Comparison of ENCODE assay signal across 20 cellular contexts in genomic region chr6:112310439-112311154, GRCh38. TPM values are rescaled to one million over a fixed set of nuclear protein-coding genes. Genes with fewer than 3 reads are reported as not detected.
DNase-seq lines count a peak whose midpoint lies in the region; ATAC-seq and TF ChIP-seq lines count a peak whose summit lies in the region.
"Had no signal": no experiment of that assay in that cellular context is flagged by ENCODE, and none has a peak within 500 bp of the region (broad histone marks: within the 10 kb centered on the region; RNA-seq: fewer than 3 reads in every experiment).

No MANE protein-coding gene starts in this region.

- no peak for ATAC-seq in GM18870 (IDR thresholded peaks at IDR 0.05; ENCODE audit: unreplicated experiment)
- ATAC-seq in HG03521 (IDR thresholded peaks at IDR 0.05; ENCODE audit: unreplicated experiment), result no peak
- ATAC-seq: activated CD4-positive, alpha-beta T cell treated with anti-CD3 and anti-CD28 coated beads for 36 hours; CD8-positive, alpha-beta T cell; stimulated activated memory B cell treated with anti-CD40 and anti-IgM and Interleukin-4, amounts not matched to agents 10 μg/mL and 1 μg/mL and 100 μg/mL, for 72 hours had no signal

- TF ChIP-seq EP300 in esophagus muscularis mucosa (IDR thresholded peaks at IDR 0.05), result no peak

- TF ChIP-seq CTCF in esophagus muscularis mucosa (IDR thresholded peaks at IDR 0.05) (no peak), osteoblast (IDR thresholded peaks at IDR 0.05; ENCODE audit: extremely low read depth, low read depth, low read length) (no peak)

- H3K36me3 ChIP-seq in esophagus muscularis mucosa, result no peaks in the 10 kb centered on the region
- H3K36me3 ChIP-seq in osteoblast (ENCODE audit: insufficient read depth, low read length), result no peaks in the 10 kb centered on the region
- H3K36me3 ChIP-seq: sigmoid colon, transverse colon had no signal

- no peak overlapping the region for H3K4me2 ChIP-seq in osteoblast (ENCODE audit: insufficient read depth, low read length)
- H3K4me2 ChIP-seq: hepatocyte, KMS-11 had no signal

- 51% methylated on average over 2 of the region's 2 CpGs for whole genome bisulfite sequencing in esophagus muscularis mucosa

- TF ChIP-seq POLR2A in esophagus muscularis mucosa (IDR thresholded peaks at IDR 0.05; ENCODE audit: low read depth), result no peak

- no peaks in the 10 kb centered on the region for H4K20me1 ChIP-seq in osteoblast (ENCODE audit: insufficient read depth, low read length)

- peak; percentile 37 for DNase-seq in NCI-H2227 treated with DMSO at 0.1 percent for 48 hours (lab: John Stamatoyannopoulos, UW)
- no peak for DNase-seq in NCI-H2227 (lab: John Stamatoyannopoulos, UW; ENCODE audit: unreplicated experiment)
- peak; percentile 59 for DNase-seq in NOMO-1 treated with DMSO at 0.1 percent for 48 hours (lab: John Stamatoyannopoulos, UW; ENCODE audit: unreplicated experiment)
- no peak for DNase-seq in esophagus muscularis mucosa (ENCODE audit: extremely low spot score)
- DNase-seq in osteoblast (ENCODE audit: insufficient read length, low spot score, missing footprints), result no peak
- no peak for DNase-seq in GF-D8 (lab: John Stamatoyannopoulos, UW)
- DNase-seq: activated CD4-positive, alpha-beta T cell treated with anti-CD3 and anti-CD28 coated beads for 36 hours; CD8-positive, alpha-beta T cell; NCI-H774; occipital lobe; sigmoid colon; transverse colon had no signal

- H3K4me3 ChIP-seq in esophagus muscularis mucosa (no peak overlapping the region), osteoblast (ENCODE audit: insufficient read depth, low read length) (no peak overlapping the region)
- H3K4me3 ChIP-seq: coronary artery, hepatocyte, lung, sigmoid colon, SK-N-MC, transverse colon had no signal

- H3K9me3 ChIP-seq in esophagus muscularis mucosa (no peaks in the 10 kb centered on the region), osteoblast (ENCODE audit: low read depth, low read length) (no peaks in the 10 kb centered on the region)
- H3K9me3 ChIP-seq: sigmoid colon, transverse colon had no signal

- H3K4me1 ChIP-seq in esophagus muscularis mucosa, result peaks cover 2 to 42% (median 26%) of the 10 kb centered on the region in 4 donors
- peaks cover 29% of the 10 kb centered on the region for H3K4me1 ChIP-seq in osteoblast (ENCODE audit: insufficient read depth, low read length)

- H3K79me2 ChIP-seq in osteoblast (ENCODE audit: insufficient read depth, low read length), result no peaks in the 10 kb centered on the region
- H3K79me2 ChIP-seq: hepatocyte had no signal

- intact Hi-C loops in esophagus muscularis mucosa (cut with DNase I), result loop anchor here (5.0 to 10.0 kb wide), 2 partner anchors 58 to 226 kb away; partner anchors contain the start of genes FAM229B, LAMA4 and TUBE1

- H3K27me3 ChIP-seq in esophagus muscularis mucosa (no peaks in the 10 kb centered on the region), osteoblast (ENCODE audit: insufficient read depth, low read length) (no peaks in the 10 kb centered on the region)
- H3K27me3 ChIP-seq: hepatocyte, sigmoid colon, transverse colon had no signal

- peak overlapping the region in 3 of 4 donors; percentile 2 to 28 (median 21) for H3K27ac ChIP-seq in esophagus muscularis mucosa (replicated peaks in 1 of 4)
- H3K27ac ChIP-seq in osteoblast (ENCODE audit: low read depth, low read length), result peak overlapping the region; percentile 8
- H3K27ac ChIP-seq: hepatocyte, KMS-11, SK-N-MC, transverse colon had no signal

- peak overlapping the region; percentile 60 for H2AFZ ChIP-seq in osteoblast (ENCODE audit: low read length)
- H2AFZ ChIP-seq: hepatocyte had no signal

RNA-seq across cellular contexts. Expression of gene RFPL4B, which starts 36.5 kb away (rescaled TPM):
- total RNA-seq in esophagus muscularis mucosa, result not detected
- total RNA-seq in osteoblast, result not detected in 2 replicates
- total RNA-seq: activated CD4-positive, alpha-beta T cell treated with anti-CD3 and anti-CD28 coated beads for 36 hours; CD8-positive, alpha-beta T cell; hepatocyte; lung; occipital lobe; sigmoid colon; transverse colon had no signal

RNA-seq across cellular contexts. Expression of gene LAMA4, which starts 56.2 kb away (rescaled TPM):
- total RNA-seq in esophagus muscularis mucosa (100 to 1,000 TPM; 261 to 336 (median 303) TPM), osteoblast (260 and 456 TPM in 2 replicates)
- total RNA-seq: CD8-positive, alpha-beta T cell had no signal

Comparison
In these comparisons a context has a peak if more than half of its experiments do, and no peak if none do; other contexts are left out.
1. DNase-seq: peak in NCI-H2227 treated with DMSO at 0.1 percent for 48 hours (single experiment) and NOMO-1 treated with DMSO at 0.1 percent for 48 hours (single experiment); none in NCI-H2227 (single experiment), esophagus muscularis mucosa (single experiment), osteoblast (single experiment) and GF-D8 (single experiment).